ENCODE assay signal across 13 cellular contexts in genomic region chr2:46248171-46248570, GRCh38. TPM values are rescaled to one million over a fixed set of nuclear protein-coding genes. Genes with fewer than 3 reads are reported as not detected.
DNase-seq lines count a peak whose midpoint lies in the region; TF ChIP-seq lines count a peak whose summit lies in the region.
"Had no signal": no experiment of that assay in that cellular context is flagged by ENCODE, and none has a peak within 500 bp of the region (broad histone marks: within the 10 kb centered on the region; RNA-seq: fewer than 3 reads in every experiment).

No MANE protein-coding gene starts in this region.

- no peaks in the 10 kb centered on the region for H3K9me3 ChIP-seq in liver (ENCODE audit: control insufficient read depth in 4 of 4, low read length in 3 of 4)

- H3K36me3 ChIP-seq in liver (ENCODE audit: control insufficient read depth in 4 of 4, insufficient read depth in 3 of 4, low read depth in 1 of 4, low read length in 3 of 4): no peaks in the 10 kb centered on the region

- TF ChIP-seq RAD21 in liver (IDR thresholded peaks at IDR 0.05): peak in 1 of 2 donors; percentile 39

- peak overlapping the region in 1 of 2 donors; percentile 6 for H3K27ac ChIP-seq in liver (ENCODE audit: low read depth in 1 of 2, low read length in 2 of 2)
- H3K27ac ChIP-seq: KMS-11 had no signal

- no peaks in the 10 kb centered on the region for H3K36me3 Mint-ChIP-seq in nephron progenitor cell (ENCODE audit: low read depth)

- intact Hi-C loops in posterior cingulate gyrus (cut with DNase I): no loop called here

- no peaks in the 10 kb centered on the region for H3K27me3 ChIP-seq in liver (ENCODE audit: control insufficient read depth in 4 of 4, insufficient read depth in 4 of 4, low read length in 3 of 4)

- peaks cover 33% of the 10 kb centered on the region for H3K9me3 Mint-ChIP-seq in nephron progenitor cell
- H3K9me3 Mint-ChIP-seq: HFFc6 had no signal

- no peak overlapping the region for H3K9ac ChIP-seq in liver (ENCODE audit: low read depth in 1 of 2, low read length in 2 of 2)
- H3K9ac ChIP-seq: KMS-11 had no signal

- H3K4me3 Mint-ChIP-seq in nephron progenitor cell: no peak overlapping the region
- H3K4me3 Mint-ChIP-seq: HFFc6 had no signal

- peak; percentile 22 for DNase-seq in NCI-H345 (lab: John Stamatoyannopoulos, UW)
- DNase-seq in NCI-H345 treated with DMSO at 0.1 percent for 48 hours (lab: John Stamatoyannopoulos, UW; ENCODE audit: unreplicated experiment): no peak
- DNase-seq in NCI-H2029 (lab: John Stamatoyannopoulos, UW): peak; percentile 61
- peak; percentile 95 to 97 for DNase-seq in dermis microvascular lymphatic vessel endothelial cell (ENCODE audit: low read depth in 2 of 2)
- no peak for DNase-seq in nephron progenitor cell
- no peak for DNase-seq in stimulated activated CD8-positive, alpha-beta memory T cell treated with anti-CD3 and anti-CD28 coated beads, Interleukin-4, amount 100 ng/mL, for 48 hours
- DNase-seq in posterior cingulate gyrus: no peak
- DNase-seq: C1 segment of cervical spinal cord, HFFc6, NCI-H146, NCI-H2171 had no signal

- H3K27ac Mint-ChIP-seq in nephron progenitor cell: no peak overlapping the region
- H3K27ac Mint-ChIP-seq: HFFc6 had no signal

- peaks cover 0 to 16% (median 9%) of the 10 kb centered on the region in 4 donors for H3K4me1 ChIP-seq in liver (ENCODE audit: control insufficient read depth in 4 of 4, insufficient read depth in 4 of 4, low read length in 3 of 4)

- no peaks in the 10 kb centered on the region for H3K27me3 Mint-ChIP-seq in nephron progenitor cell (ENCODE audit: low read depth, poor library complexity)

- peaks cover 13% of the 10 kb centered on the region for H3K4me1 Mint-ChIP-seq in nephron progenitor cell

- TF ChIP-seq CTCF in liver (IDR thresholded peaks at IDR 0.05; ENCODE audit: low read depth, low read length, missing input control) (no peak), nephron progenitor cell (IDR thresholded peaks at IDR 0.05) (no peak)

- no peak overlapping the region for H3K4me3 ChIP-seq in liver (ENCODE audit: low read depth in 1 of 3, low read length in 3 of 3)

TF ChIP-seq in liver, 16 proteins besides CTCF, POLR2A, EP300 and RAD21:
- peak; percentile 36 for TF ChIP-seq MAX (IDR thresholded peaks at IDR 0.05)
- TF ChIP-seq ATF3 (IDR thresholded peaks at IDR 0.05): no peak
- TF ChIP-seq FOXA2 (IDR thresholded peaks at IDR 0.05): peak; percentile 90
- peak; percentile 33 to 56 for TF ChIP-seq RXRA (IDR thresholded peaks at IDR 0.05)
- TF ChIP-seq FOXA1 (IDR thresholded peaks at IDR 0.05): peak; percentile 74

RNA-seq across cellular contexts. Expression of gene EPAS1, which starts 49.0 kb away (rescaled TPM):
- 109 and 193 TPM in 2 replicates for total RNA-seq in dermis microvascular lymphatic vessel endothelial cell
- total RNA-seq in liver: 100 to 1,000 TPM in 1 of 2 donors, 10 to 100 TPM in 1; 51.5 to 193 TPM
- polyA plus RNA-seq in liver: 10 to 100 TPM; 26.2 to 70.7 TPM

Comparison
In these comparisons a context has a peak if more than half of its experiments do, and no peak if none do; other contexts are left out.
1. DNase-seq: peak in NCI-H345 (single experiment), NCI-H2029 (single experiment) and dermis microvascular lymphatic vessel endothelial cell (2 of 2); none in NCI-H345 treated with DMSO at 0.1 percent for 48 hours (single experiment), nephron progenitor cell (single experiment), stimulated activated CD8-positive, alpha-beta memory T cell treated with anti-CD3 and anti-CD28 coated beads, Interleukin-4, amount 100 ng/mL, for 48 hours (single experiment) and posterior cingulate gyrus (0 of 10).